Comparison of ENCODE assay signal across 24 cellular contexts in the genomic region with DNA sequence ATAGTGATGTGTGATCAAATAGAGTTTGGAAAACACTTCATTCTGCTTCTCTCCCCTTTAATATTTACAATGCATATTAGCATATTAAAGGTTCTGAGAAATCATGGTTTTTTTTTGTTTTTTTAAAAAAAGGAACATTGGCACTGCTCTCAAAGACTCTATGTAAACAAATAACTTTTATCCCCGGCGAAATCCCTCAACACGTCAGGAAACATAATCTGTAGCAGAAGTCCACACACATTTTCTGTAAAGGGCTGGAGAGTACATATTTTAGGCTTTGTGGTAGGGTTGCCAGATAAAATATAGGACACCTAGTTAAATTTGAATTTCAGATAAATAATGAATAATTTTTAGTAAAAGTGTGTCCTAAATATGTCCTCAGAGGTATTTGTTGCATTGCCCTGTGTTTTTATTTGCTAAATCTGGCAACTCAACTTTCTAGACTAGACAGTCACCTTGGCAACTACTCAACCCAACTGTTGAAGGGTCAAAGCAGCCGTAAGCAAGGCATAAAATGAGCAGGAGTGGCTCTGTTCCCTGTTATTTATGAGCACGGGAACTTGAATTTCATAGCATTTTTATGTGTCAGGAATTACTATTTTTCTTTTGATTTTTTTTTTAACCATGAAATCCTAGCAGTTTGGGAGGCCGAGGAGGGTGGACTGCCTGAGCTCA. TPM values are rescaled to one million over a fixed set of nuclear protein-coding genes. Genes with fewer than 3 reads are reported as not detected.
DNase-seq lines count a peak whose midpoint lies in the region; FAIRE-seq and TF ChIP-seq lines count a peak whose summit lies in the region.
"Had no signal": no experiment of that assay in that cellular context is flagged by ENCODE, and none has a peak within 500 bp of the region (broad histone marks: within the 10 kb centered on the region; RNA-seq: fewer than 3 reads in every experiment).

No MANE protein-coding gene starts in this region.

- TF ChIP-seq EP300 in H1 (IDR thresholded peaks at IDR 0.05; ENCODE audit: borderline replicate concordance in 1 of 2, low read depth in 2 of 2, low read length in 2 of 2), result no peak

- H2BK15ac ChIP-seq in H1 (ENCODE audit: low read length), result no peak overlapping the region

- H3K23ac ChIP-seq in H1 (ENCODE audit: insufficient read length), result no peak overlapping the region

- H3K9ac ChIP-seq in HUES6 (ENCODE audit: low read length) (no peak overlapping the region), H1 (replicated peaks in 1 of 4; ENCODE audit: extremely low read depth in 1 of 4, low read depth in 3 of 4, low read length in 3 of 4) (no peak overlapping the region), rectal smooth muscle tissue (ENCODE audit: low read length) (no peak overlapping the region)

- no peak overlapping the region for H4K91ac ChIP-seq in H1 (replicated peaks; ENCODE audit: insufficient read length, low read length)

- no peak overlapping the region for H3K4ac ChIP-seq in H1 (replicated peaks; ENCODE audit: insufficient read length, low read depth, low read length)

- no peak for TF ChIP-seq CTCF in AG10803 (conservative IDR thresholded peaks at IDR 0.05; ENCODE audit: low read length)
- no peak for TF ChIP-seq CTCF in H1 (IDR thresholded peaks at IDR 0.05; ENCODE audit: control extremely low read depth in 1 of 3, insufficient read depth in 1 of 3, low read depth in 1 of 3, low read length in 3 of 3)

- H3K27me3 ChIP-seq in HUES6 (ENCODE audit: control insufficient read depth, insufficient read depth, low read length), result no peaks in the 10 kb centered on the region
- no peaks in the 10 kb centered on the region for H3K27me3 ChIP-seq in H1 (replicated peaks in 1 of 4; ENCODE audit: control insufficient read depth in 3 of 4, extremely low read depth in 1 of 4, insufficient read depth in 3 of 4, low read length in 3 of 4)
- no peaks in the 10 kb centered on the region for H3K27me3 ChIP-seq in rectal smooth muscle tissue (ENCODE audit: control insufficient read depth, insufficient read depth, low read length)
- H3K27me3 ChIP-seq: adrenal gland, cardiac muscle cell had no signal

- H2AK5ac ChIP-seq in H1 (ENCODE audit: low read depth, low read length), result no peak overlapping the region

- H3K23me2 ChIP-seq in H1 (ENCODE audit: low read depth, low read length), result no peaks in the 10 kb centered on the region

- H3K79me2 ChIP-seq in H1 (ENCODE audit: control insufficient read depth in 1 of 2, insufficient read depth in 2 of 2, low read length in 2 of 2), result no peaks in the 10 kb centered on the region

- H3K36me3 ChIP-seq in HUES6 (ENCODE audit: control insufficient read depth, insufficient read depth, low read length) (no peaks in the 10 kb centered on the region), H1 (ENCODE audit: control insufficient read depth in 2 of 4, insufficient read depth in 4 of 4, low read length in 3 of 4) (no peaks in the 10 kb centered on the region), rectal smooth muscle tissue (ENCODE audit: control insufficient read depth, insufficient read depth, low read length) (no peaks in the 10 kb centered on the region)
- H3K36me3 ChIP-seq: adrenal gland, cardiac muscle cell, left lung, prostate gland had no signal

- H4K20me1 ChIP-seq in H1 (replicated peaks in 1 of 2; ENCODE audit: control insufficient read depth in 1 of 2, insufficient read depth in 2 of 2, low read length in 2 of 2), result no peaks in the 10 kb centered on the region

- H3K4me2 ChIP-seq in H1 (ENCODE audit: insufficient read depth in 1 of 2, low read depth in 2 of 2, low read length in 2 of 2), result peak overlapping the region; percentile 28 to 44; a peak in 2 of 4 replicates

- 85% methylated on average over 6 of the region's 6 CpGs; no CpG with 5 or more reads in 1 of the 2 experiments for WGBS in H1 (ENCODE audit: extremely low coverage in 1 of 2, insufficient coverage in 1 of 2, insufficient read length in 1 of 2, insufficient replicate concordance in 2 of 2, low coverage in 1 of 2, low lambda C conversion rate in 2 of 2, missing lambda C conversion rate in 1 of 2), 2 experiments

- no peak overlapping the region for H2BK20ac ChIP-seq in H1 (ENCODE audit: low read length)

- H2AFZ ChIP-seq in H1 (ENCODE audit: low read length), result no peak overlapping the region

- POLR2A ChIA-PET in H1 (lab: Charles Lee; ENCODE audit: partially characterized antibody), result no interaction called here

- no peak for TF ChIP-seq POLR2A in H1 (IDR thresholded peaks at IDR 0.05; ENCODE audit: control extremely low read depth in 1 of 2, low read depth in 2 of 2, low read length in 2 of 2)

- H3K27ac ChIP-seq in HUES6 (ENCODE audit: low read depth, low read length), result peak overlapping the region; percentile 35; the same call in 1 of the 2 replicates
- 0 out of 2 replicates have a peak overlapping the region, but pooled peaks have one; percentile 3 for H3K27ac ChIP-seq in H1 (ENCODE audit: low read depth, low read length)
- peak overlapping the region; percentile 24 for H3K27ac ChIP-seq in rectal smooth muscle tissue (ENCODE audit: low read depth, low read length)
- H3K27ac ChIP-seq: adrenal gland, cardiac muscle cell, left lung, prostate gland had no signal

- H4K5ac ChIP-seq in H1 (ENCODE audit: insufficient read length, low read depth, low read length), result no peak overlapping the region

- no peak for TF ChIP-seq RAD21 in H1 (IDR thresholded peaks at IDR 0.05 in 1 of 2, conservative IDR thresholded peaks at IDR 0.05 in 1 of 2; ENCODE audit: low read depth in 2 of 2, low read length in 2 of 2)

- H3K14ac ChIP-seq in H1 (ENCODE audit: insufficient read length), result no peak overlapping the region

- H3K79me1 ChIP-seq in H1 (ENCODE audit: low read depth, low read length), result no peaks in the 10 kb centered on the region

- DNase-seq in AG10803 (ENCODE audit: low read depth) (peak; percentile 33), H1 (ENCODE audit: low read depth in 1 of 2, low spot score in 2 of 2) (no peak), UCSD-AML1 (lab: John Stamatoyannopoulos, UW; ENCODE audit: unreplicated experiment) (no peak), DMS153 treated with DMSO at 0.1 percent for 48 hours (lab: John Stamatoyannopoulos, UW; ENCODE audit: unreplicated experiment) (no peak), SIG-M5 (lab: John Stamatoyannopoulos, UW) (no peak)
- no peak for DNase-seq in stimulated activated CD4-positive, alpha-beta T cell treated with anti-CD3 and anti-CD28 coated beads, Interleukin-4, amount 100 ng/mL, for 1 hour
- DNase-seq: activated CD4-positive, alpha-beta memory T cell treated with anti-CD3 and anti-CD28 coated beads, Interleukin-2, amount 10 ng/mL, durations not matched to agents 7 days and 5 days; activated gamma-delta T cell treated with Interleukin-2 at 50 U/mL for 16 hours; activated T-cell treated with anti-CD3 and anti-CD28 coated beads for 4 hours; adrenal gland; C1 segment of cervical spinal cord; GF-D8; left lung; midbrain; NCI-H1092 treated with DMSO at 0.1 percent for 48 hours; NCI-H2081 treated with DMSO at 0.1 percent for 48 hours; NCI-H524 treated with DMSO at 0.1 percent for 48 hours had no signal

- no peak overlapping the region for H3K4me3 ChIP-seq in AG10803 (ENCODE audit: low read length)
- H3K4me3 ChIP-seq in HUES6 (ENCODE audit: low read depth, low read length), result no peak overlapping the region
- peak overlapping the region in 1 of 4 experiments; percentile 30; a peak in 1 of 8 replicates for H3K4me3 ChIP-seq in H1 (ENCODE audit: extremely low read depth in 1 of 4, insufficient read depth in 2 of 4, low read depth in 3 of 4, low read length in 4 of 4)
- no peak overlapping the region for H3K4me3 ChIP-seq in rectal smooth muscle tissue (ENCODE audit: low read length)
- H3K4me3 ChIP-seq: adrenal gland, cardiac muscle cell, left lung, prostate gland had no signal

- no peaks in the 10 kb centered on the region for H3K9me3 ChIP-seq in HUES6 (ENCODE audit: control insufficient read depth, insufficient read depth, low read depth, low read length)
- H3K9me3 ChIP-seq in H1 (ENCODE audit: insufficient read depth in 2 of 2, low read depth in 1 of 2, low read length in 1 of 2), result no peaks in the 10 kb centered on the region
- H3K9me3 ChIP-seq: adrenal gland, left lung, prostate gland had no signal

- H2BK12ac ChIP-seq in H1 (ENCODE audit: low read depth, low read length), result no peak overlapping the region

- H2BK120ac ChIP-seq in H1 (replicated peaks; ENCODE audit: low read depth, low read length), result no peak overlapping the region

- no peak overlapping the region for H3K18ac ChIP-seq in H1 (ENCODE audit: extremely low read depth, low read length)

- FAIRE-seq in H1 (lab: Jason Lieb, UNC), result no peak
- FAIRE-seq: D721Med, urothelium cell line had no signal

- H4K8ac ChIP-seq in H1 (ENCODE audit: extremely low read depth, insufficient read depth, low read length), result no peak overlapping the region

- H3K56ac ChIP-seq in H1 (replicated peaks; ENCODE audit: insufficient read length, low read depth, low read length), result no peak overlapping the region

- peaks cover 24% of the 10 kb centered on the region for H3K4me1 ChIP-seq in HUES6 (ENCODE audit: control insufficient read depth, insufficient read depth, low read length)
- peaks cover 2 to 12% (median 7%) of the 10 kb centered on the region in 4 experiments; a peak in 4 of 7 replicates for H3K4me1 ChIP-seq in H1 (replicated peaks in 1 of 4; ENCODE audit: control insufficient read depth in 3 of 4, insufficient read depth in 4 of 4, low read length in 3 of 4)
- H3K4me1 ChIP-seq in rectal smooth muscle tissue (ENCODE audit: control insufficient read depth, insufficient read depth, low read length), result peaks cover 24% of the 10 kb centered on the region
- H3K4me1 ChIP-seq: adrenal gland, left lung, prostate gland had no signal

- CTCF ChIA-PET in H1 (lab: Charles Lee; ENCODE audit: partially characterized antibody), result no interaction called here

- H2BK5ac ChIP-seq in H1 (ENCODE audit: low read depth, low read length), result no peak overlapping the region

TF ChIP-seq in H1, 55 proteins besides CTCF, POLR2A, EP300 and RAD21 (continues in another document):
- TF ChIP-seq BRCA1 (IDR thresholded peaks at IDR 0.05; ENCODE audit: low read depth, low read length) (no peak), JUN (IDR thresholded peaks at IDR 0.05; ENCODE audit: low read depth, low read length) (no peak), POLR2AphosphoS5 (IDR thresholded peaks at IDR 0.05; ENCODE audit: low read depth, low read length) (no peak), RNF2 (IDR thresholded peaks at IDR 0.05; ENCODE audit: borderline replicate concordance, low read depth, low read length, missing control alignments, poor library complexity, severe bottlenecking) (no peak)

RNA-seq across cellular contexts. Expression of gene SPATA4, which starts 8.5 kb away (rescaled TPM):
- total RNA-seq in H1 (2021; fragmentation: NEBNext Ultra II Directional; extraction: Animal tissue kit (Norgen Biotek cat#: 25700)), result not detected in 2 replicates
- polyA plus RNA-seq in H1 (2011; rRNA removed), result not detected in 2 replicates
- polyA plus RNA-seq in H1 (2011; cell fraction: cytosol; rRNA removed), result not detected
- not detected for polyA plus RNA-seq in H1 (2011; cell fraction: nucleus; rRNA removed)
- not detected in 4 replicates for polyA plus RNA-seq in H1 (2012, experiment 1 of 2)
- not detected for polyA plus RNA-seq in H1 (2012, experiment 2 of 2)
- 0.02 TPM for polyA plus RNA-seq in H1 (2013, experiment 1 of 2)
- polyA plus RNA-seq in H1 (2013, experiment 2 of 2), result 0.06 TPM
- not detected in 2 replicates for polyA minus RNA-seq in H1 (2011; rRNA and poly(A)+ RNA removed)
- not detected for polyA minus RNA-seq in H1 (2011; cell fraction: cytosol; rRNA and poly(A)+ RNA removed)
- not detected for polyA minus RNA-seq in H1 (2011; cell fraction: nucleus; rRNA and poly(A)+ RNA removed)
- total RNA-seq: activated CD4-positive, alpha-beta memory T cell treated with anti-CD3 and anti-CD28 coated beads, Interleukin-2, amount 10 ng/mL, durations not matched to agents 7 days and 5 days; glomerular endothelial cell had no signal
